In genomic region chr9:33076360-33077004, GRCh38 we compare ENCODE assay signal across 8 cellular contexts. TPM values are rescaled to one million over a fixed set of nuclear protein-coding genes. Genes with fewer than 3 reads are reported as not detected.
A peak's percentile ranks its signal among the peaks of the same experiment; 100 is the strongest.
DNase-seq lines count a peak whose midpoint lies in the region; ATAC-seq and TF ChIP-seq lines count a peak whose summit lies in the region.

Gene SMU1 (minus strand): TSS chr9:33076674. CDS start chr9:33076608, 66 bp downstream.

- no peak for TF ChIP-seq CTCF in epithelial cell of esophagus (IDR thresholded peaks at IDR 0.05; ENCODE audit: insufficient read depth, low read depth, low read length, missing control alignments)

- no peaks in the 10 kb centered on the region for H3K27me3 Mint-ChIP-seq in IgD-negative memory B cell

- peaks cover 19 to 21% (median 19%) of the 10 kb centered on the region in 3 donors for H3K4me1 Mint-ChIP-seq in IgD-negative memory B cell

- DNase-seq in DMS 273 treated with DMSO at 0.1 percent for 48 hours (lab: John Stamatoyannopoulos, UW), result peak; percentile 96
- DNase-seq in OCI-M2 (lab: John Stamatoyannopoulos, UW; ENCODE audit: unreplicated experiment), result peak; percentile 61
- peak; percentile 91 for DNase-seq in activated T-cell treated with anti-CD3 and anti-CD28 coated beads for 4 hours
- DNase-seq in epithelial cell of esophagus (ENCODE audit: low read depth), result peak; percentile 98
- peak; percentile 81 to 90 for DNase-seq in stimulated activated CD8-positive, alpha-beta memory T cell treated with anti-CD3 and anti-CD28 coated beads, Interleukin-4, amount 100 ng/mL, for 1 hour (ENCODE audit: low read depth in 2 of 2, low spot score in 1 of 2)

- H3K4me3 ChIP-seq in epithelial cell of esophagus (ENCODE audit: low read length) (peak within 1 kb of the TSS; percentile 93), mononuclear cell (ENCODE audit: low read length) (peak within 1 kb of the TSS; percentile 85)

- H3K4me1 ChIP-seq in mononuclear cell (ENCODE audit: insufficient read depth, low read length), result peaks cover 40% of the 10 kb centered on the region

- H3K36me3 Mint-ChIP-seq in IgD-negative memory B cell, result peaks cover 1% of the 10 kb centered on the region

- H3K4me3 Mint-ChIP-seq in IgD-negative memory B cell, result peak within 1 kb of the TSS; percentile 94 to 99 (median 98)

- H3K9me3 Mint-ChIP-seq in IgD-negative memory B cell, result no peaks in the 10 kb centered on the region

- peak; percentile 99 for ATAC-seq in GM21529 (IDR thresholded peaks at IDR 0.05; ENCODE audit: unreplicated experiment)

- H3K27me3 ChIP-seq in mononuclear cell (ENCODE audit: insufficient read depth, low read length), result no peaks in the 10 kb centered on the region

- H3K9me3 ChIP-seq in mononuclear cell (ENCODE audit: low read depth, low read length), result no peaks in the 10 kb centered on the region

- H3K27ac Mint-ChIP-seq in IgD-negative memory B cell, result peak within 1 kb of the TSS; percentile 95 to 100 (median 99)

RNA-seq across cellular contexts. Expression of gene SMU1, which starts in this region (rescaled TPM):
- polyA plus RNA-seq in IgD-negative memory B cell, result 19.3 TPM
- total RNA-seq in mononuclear cell, result 25.5 TPM

Comparison
In these comparisons a context has a peak if more than half of its experiments do, and no peak if none do; other contexts are left out.
1. Peak in every context shown above with its lines: DNase-seq, ATAC-seq and H3K4me3 ChIP-seq.